ENCODE assay signal across 9 cellular contexts in genomic region chr7:24290004-24290641, GRCh38. TPM values are rescaled to one million over a fixed set of nuclear protein-coding genes. Genes with fewer than 3 reads are reported as not detected.
DNase-seq lines count a peak whose midpoint lies in the region; ATAC-seq, FAIRE-seq and TF ChIP-seq lines count a peak whose summit lies in the region.
"Had no signal": no experiment of that assay in that cellular context is flagged by ENCODE, and none has a peak within 500 bp of the region (broad histone marks: within the 10 kb centered on the region; RNA-seq: fewer than 3 reads in every experiment).

No MANE protein-coding gene starts in this region.

- H3K36me3 ChIP-seq in OCI-LY3 (replicated peaks; ENCODE audit: low read depth, low read length) (no peaks in the 10 kb centered on the region), kidney (ENCODE audit: control insufficient read depth in 1 of 2, insufficient read depth in 2 of 2, low read length in 2 of 2) (no peaks in the 10 kb centered on the region)

- H2AFZ ChIP-seq in OCI-LY3 (ENCODE audit: low read depth, low read length): no peak overlapping the region

- FAIRE-seq in kidney (lab: Jason Lieb, UNC): no peak
- FAIRE-seq: A204.1 had no signal

- H3K9me3 ChIP-seq in OCI-LY3 (ENCODE audit: insufficient read depth, low read length): no peaks in the 10 kb centered on the region
- H3K9me3 ChIP-seq in kidney (ENCODE audit: control insufficient read depth in 1 of 2, low read length in 2 of 2): no peaks in the 10 kb centered on the region

- H3K4me3 ChIP-seq in HL-60 (replicated peaks; ENCODE audit: insufficient read depth, low read length): no peak overlapping the region
- H3K4me3 ChIP-seq in OCI-LY3 (ENCODE audit: low read length): no peak overlapping the region
- H3K4me3 ChIP-seq in kidney (ENCODE audit: low read length in 2 of 2): no peak overlapping the region

- H3K27ac ChIP-seq in HL-60 (replicated peaks): no peak overlapping the region
- H3K27ac ChIP-seq in OCI-LY3 (ENCODE audit: low read length): no peak overlapping the region
- no peak overlapping the region for H3K27ac ChIP-seq in kidney (ENCODE audit: low read depth in 2 of 2, low read length in 2 of 2)

- peaks cover 21% of the 10 kb centered on the region for H3K27me3 ChIP-seq in HL-60 (ENCODE audit: insufficient read depth, poor library complexity, severe bottlenecking)
- peaks cover 11% of the 10 kb centered on the region; the same call in 1 of the 2 replicates for H3K27me3 ChIP-seq in OCI-LY3 (ENCODE audit: low read depth, low read length)

- H3K4me1 ChIP-seq in OCI-LY3 (ENCODE audit: low read length) (no peaks in the 10 kb centered on the region), kidney (ENCODE audit: control insufficient read depth in 1 of 2, insufficient read depth in 1 of 2, low read depth in 1 of 2, low read length in 2 of 2) (no peaks in the 10 kb centered on the region)

- intact Hi-C loops in kidney (cut with DNase I): no loop called here

- DNase-seq in NCI-H1417 (lab: John Stamatoyannopoulos, UW) (peak; percentile 52 to 78 (median 53)), NCI-H1417 treated with DMSO at 0.1 percent for 48 hours (lab: John Stamatoyannopoulos, UW) (no peak), HL-60 (ENCODE audit: low read depth in 1 of 2, low spot score in 1 of 2) (peak; percentile 1 to 26), kidney (no peak)
- peak; percentile 13 for DNase-seq in activated naive CD8-positive, alpha-beta T cell treated with anti-CD3 and anti-CD28 coated beads, Interleukin-2, amount 50 U/mL, for 16 hours (ENCODE audit: low read depth, low spot score)
- DNase-seq in stimulated activated CD8-positive, alpha-beta memory T cell treated with anti-CD3 and anti-CD28 coated beads, Interleukin-4, amount 100 ng/mL, for 48 hours: peak; percentile 64

- no peaks in the 10 kb centered on the region for H3K79me2 ChIP-seq in OCI-LY3 (ENCODE audit: low read length)

- no peaks in the 10 kb centered on the region for H4K20me1 ChIP-seq in OCI-LY3 (ENCODE audit: insufficient read depth, low read length)

- peak; percentile 99 for ATAC-seq in GM21529 (IDR thresholded peaks at IDR 0.05; ENCODE audit: unreplicated experiment)

- TF ChIP-seq CTCF in HL-60 (IDR thresholded peaks at IDR 0.05; ENCODE audit: insufficient read depth, low read length) (no peak), OCI-LY3 (IDR thresholded peaks at IDR 0.05; ENCODE audit: low read depth, low read length) (peak; percentile 54), kidney (IDR thresholded peaks at IDR 0.05; ENCODE audit: borderline replicate concordance, extremely low read depth, insufficient read depth) (peak; percentile 51)

- H3K9ac ChIP-seq in OCI-LY3 (ENCODE audit: low read length): no peak overlapping the region
- H3K9ac ChIP-seq in kidney (ENCODE audit: low read length in 2 of 2): no peak overlapping the region

- peak overlapping the region; percentile 52 for H3K4me2 ChIP-seq in OCI-LY3 (ENCODE audit: low read length)

RNA-seq across cellular contexts. Expression of gene NPY, which starts 6.1 kb away (rescaled TPM):
- not detected for total RNA-seq in kidney
- polyA plus RNA-seq in kidney (ENCODE audit: insufficient read depth, low read depth, low replicate concordance): not detected

Comparison
In these comparisons a context has a peak if more than half of its experiments do, and no peak if none do; other contexts are left out.
1. DNase-seq: peak in NCI-H1417 (3 of 3), HL-60 (2 of 2), activated naive CD8-positive, alpha-beta T cell treated with anti-CD3 and anti-CD28 coated beads, Interleukin-2, amount 50 U/mL, for 16 hours (single experiment) and stimulated activated CD8-positive, alpha-beta memory T cell treated with anti-CD3 and anti-CD28 coated beads, Interleukin-4, amount 100 ng/mL, for 48 hours (single experiment); none in NCI-H1417 treated with DMSO at 0.1 percent for 48 hours (single experiment) and kidney (single experiment).